ENCODE assay signal across 24 cellular contexts in the genomic region with DNA sequence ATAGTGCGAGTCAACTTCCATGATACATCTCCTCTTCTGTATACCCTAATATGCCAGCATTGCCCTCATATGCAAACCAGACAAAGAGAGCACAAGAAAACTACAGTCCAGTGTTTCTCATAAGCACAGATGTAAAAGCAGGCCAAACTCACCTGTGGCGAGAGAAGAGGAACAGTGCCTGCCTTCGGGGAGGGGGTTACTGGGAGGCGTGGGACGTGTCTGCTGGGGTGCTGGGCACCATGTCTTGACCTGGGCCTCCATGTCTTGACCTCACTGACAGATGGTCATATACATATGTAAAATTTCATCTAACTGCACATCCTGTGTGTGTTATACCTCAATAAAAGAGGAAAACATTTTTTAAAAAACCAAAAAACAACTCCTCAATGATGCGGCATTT.
"Had no signal": no experiment of that assay in that cellular context is flagged by ENCODE, and none has a peak within 500 bp of the region (broad histone marks: within the 10 kb centered on the region; RNA-seq: fewer than 3 reads in every experiment).

No MANE protein-coding gene starts in this region.

- ATAC-seq: activated CD4-positive, CD25-positive, alpha-beta regulatory T cell treated with anti-CD3 and anti-CD28 coated beads, Interleukin-2, amount 50 U/mL, for 24 hours; activated T-cell treated with anti-CD3 and anti-CD28 coated beads, Interleukin-2, amount 50 U/mL, for 4 hours; Panc1 had no signal

- H3K36me3 Mint-ChIP-seq: activated naive CD4-positive, alpha-beta T cell treated with anti-CD3 and anti-CD28 coated beads, Interleukin-2, amount 10 ng/mL, durations not matched to agents 7 days and 5 days; activated naive CD8-positive, alpha-beta T cell treated with anti-CD3 and anti-CD28 coated beads for 36 hours had no signal

- H3K27me3 Mint-ChIP-seq: activated naive CD4-positive, alpha-beta T cell treated with anti-CD3 and anti-CD28 coated beads, Interleukin-2, amount 10 ng/mL, durations not matched to agents 7 days and 5 days had no signal

- DNase-seq: activated CD4-positive, alpha-beta T cell treated with anti-CD3 and anti-CD28 coated beads for 4 hours; activated gamma-delta T cell treated with Interleukin-2 at 50 U/mL for 16 hours; activated naive CD4-positive, alpha-beta T cell treated with anti-CD3 and anti-CD28 coated beads, Interleukin-2, amount 10 ng/mL, durations not matched to agents 7 days and 5 days; activated naive CD8-positive, alpha-beta T cell treated with anti-CD3 and anti-CD28 coated beads for 36 hours; activated T-cell treated with anti-CD3 and anti-CD28 coated beads, Interleukin-2, amount 50 U/mL, for 4 hours; brain microvascular endothelial cell; MG63; MV-4-11; NCI-H1092 treated with DMSO at 0.1 percent for 48 hours; NCI-H1417 treated with DMSO at 0.1 percent for 48 hours; NCI-H1694; NCI-H2029; NCI-H345; NCI-H510A; NCI-H526 treated with DMSO at 0.1 percent for 48 hours; NK-92 treated with Interleukin-12 subunit alpha and Interleukin-12 subunit beta, amount 100 ng/mL, for 24 hours; OCI-M1; Right ventricle myocardium superior; SJCRH30; SK-N-SH; T-helper 1 cell; WERI-Rb-1 had no signal

- H3K9me3 Mint-ChIP-seq: activated naive CD4-positive, alpha-beta T cell treated with anti-CD3 and anti-CD28 coated beads, Interleukin-2, amount 10 ng/mL, durations not matched to agents 7 days and 5 days; activated naive CD8-positive, alpha-beta T cell treated with anti-CD3 and anti-CD28 coated beads for 36 hours; activated T-cell treated with anti-CD3 and anti-CD28 coated beads, Interleukin-2, amount 50 U/mL, for 4 hours had no signal

- H3K4me1 Mint-ChIP-seq: activated naive CD4-positive, alpha-beta T cell treated with anti-CD3 and anti-CD28 coated beads, Interleukin-2, amount 10 ng/mL, durations not matched to agents 7 days and 5 days; activated naive CD8-positive, alpha-beta T cell treated with anti-CD3 and anti-CD28 coated beads for 36 hours had no signal

- H3K27ac Mint-ChIP-seq: activated naive CD4-positive, alpha-beta T cell treated with anti-CD3 and anti-CD28 coated beads, Interleukin-2, amount 10 ng/mL, durations not matched to agents 7 days and 5 days; activated naive CD8-positive, alpha-beta T cell treated with anti-CD3 and anti-CD28 coated beads for 36 hours had no signal

- H3K4me3 Mint-ChIP-seq: activated naive CD4-positive, alpha-beta T cell treated with anti-CD3 and anti-CD28 coated beads, Interleukin-2, amount 10 ng/mL, durations not matched to agents 7 days and 5 days; activated naive CD8-positive, alpha-beta T cell treated with anti-CD3 and anti-CD28 coated beads for 36 hours; activated T-cell treated with anti-CD3 and anti-CD28 coated beads, Interleukin-2, amount 50 U/mL, for 4 hours had no signal
